ENCODE assay signal across 2 cellular contexts in genomic region chr20:37602634-37603033, GRCh38.
TF ChIP-seq lines count a peak whose summit lies in the region.

No MANE protein-coding gene starts in this region.

TF ChIP-seq in HepG2, 621 proteins besides CTCF, POLR2A, EP300 and RAD21 (continued from another document and continues in another):
- TF ChIP-seq ZNF512B (CRISPR knock-in tag; IDR thresholded peaks at IDR 0.05; ENCODE audit: borderline replicate concordance), result no peak
- TF ChIP-seq KDM4B (CRISPR knock-in tag; IDR thresholded peaks at IDR 0.05), result no peak
- TF ChIP-seq ZNF484 (CRISPR knock-in tag; IDR thresholded peaks at IDR 0.05; ENCODE audit: borderline replicate concordance, low read depth), result no peak
- TF ChIP-seq GRHL1 (CRISPR knock-in tag; conservative IDR thresholded peaks at IDR 0.05), result no peak
- TF ChIP-seq PATZ1 (CRISPR knock-in tag; IDR thresholded peaks at IDR 0.05), result no peak
- TF ChIP-seq ZC3H4 (CRISPR knock-in tag; IDR thresholded peaks at IDR 0.05; ENCODE audit: borderline replicate concordance), result no peak
- no peak for TF ChIP-seq ARID3A (IDR thresholded peaks at IDR 0.05; ENCODE audit: low read depth, low read length)
- TF ChIP-seq KDM2A (CRISPR knock-in tag; IDR thresholded peaks at IDR 0.05; ENCODE audit: borderline replicate concordance, low read depth), result no peak
- no peak for TF ChIP-seq RARA (CRISPR knock-in tag; IDR thresholded peaks at IDR 0.05)
- no peak for TF ChIP-seq FLYWCH1 (CRISPR knock-in tag; IDR thresholded peaks at IDR 0.05)
- no peak for TF ChIP-seq HNF4G (IDR thresholded peaks at IDR 0.05; ENCODE audit: borderline replicate concordance, low read depth, low read length)
- no peak for TF ChIP-seq HNF4G (CRISPR knock-in tag; IDR thresholded peaks at IDR 0.05; ENCODE audit: borderline replicate concordance, low read depth)
- no peak for TF ChIP-seq PITX1 (CRISPR knock-in tag; IDR thresholded peaks at IDR 0.05)
- no peak for TF ChIP-seq MTA3 (CRISPR knock-in tag; IDR thresholded peaks at IDR 0.05)
- no peak for TF ChIP-seq ZNF354B (CRISPR knock-in tag; IDR thresholded peaks at IDR 0.05)
- TF ChIP-seq PCBP2 (optimal IDR thresholded peaks at IDR 0.05; ENCODE audit: low read depth, low read length, poor library complexity, severe bottlenecking), result no peak
- no peak for TF ChIP-seq SP5 (CRISPR knock-in tag; IDR thresholded peaks at IDR 0.05; ENCODE audit: borderline replicate concordance, low read depth)
- TF ChIP-seq CSRNP2 (CRISPR knock-in tag; conservative IDR thresholded peaks at IDR 0.05; ENCODE audit: low read depth), result no peak
- peak; percentile 85 for TF ChIP-seq ATF7 (IDR thresholded peaks at IDR 0.05)
- TF ChIP-seq ATF7 (CRISPR knock-in tag; IDR thresholded peaks at IDR 0.05), result no peak
- TF ChIP-seq POLR2G (IDR thresholded peaks at IDR 0.05; ENCODE audit: low read depth, low read length), result no peak
- no peak for TF ChIP-seq MIER3 (CRISPR knock-in tag; IDR thresholded peaks at IDR 0.05; ENCODE audit: borderline replicate concordance)

TF ChIP-seq in HEK293, 187 proteins besides CTCF, POLR2A, EP300 and RAD21 (continued from another document):
- peak; percentile 39; the same call in 1 of the 2 replicates for TF ChIP-seq ATF2 (tag by site-specific recombination; IDR thresholded peaks at IDR 0.05; ENCODE audit: low read depth)
